ENCODE assay signal across 8 cellular contexts in genomic region chr17:21513012-21513570, GRCh38.
DNase-seq lines count a peak whose midpoint lies in the region; ATAC-seq and TF ChIP-seq lines count a peak whose summit lies in the region.

No MANE protein-coding gene starts in this region.

- no peaks in the 10 kb centered on the region for H3K79me2 ChIP-seq in MM.1S (ENCODE audit: low read length)

- H3K4me3 ChIP-seq in MM.1S (ENCODE audit: low read length) (peak overlapping the region; percentile 48; the same call in 1 of the 2 replicates), adrenal gland (no peak overlapping the region), vagina (no peak overlapping the region)

- peak; percentile 52 to 60 for ATAC-seq in left cardiac atrium

- H3K27me3 ChIP-seq in MM.1S (replicated peaks; ENCODE audit: insufficient read depth, low read length) (peaks cover 52% of the 10 kb centered on the region), adrenal gland (no peaks in the 10 kb centered on the region), vagina (no peaks in the 10 kb centered on the region)

- no peaks in the 10 kb centered on the region for H3K9me2 ChIP-seq in MM.1S (replicated peaks; ENCODE audit: insufficient read depth, low read length)

- H3K4me1 ChIP-seq in MM.1S (ENCODE audit: low read length) (peaks cover 5% of the 10 kb centered on the region; the same call in 1 of the 2 replicates), adrenal gland (replicated peaks in 1 of 2) (peaks cover 0 to 8% of the 10 kb centered on the region in 2 donors), vagina (peaks cover 19% of the 10 kb centered on the region)

- 4% methylated on average over 22 to 24 of the region's 24 CpGs for WGBS in adrenal gland, 4 donors

- H2AFZ ChIP-seq in MM.1S (ENCODE audit: low read length), result peak overlapping the region; percentile 54

- H3K27ac ChIP-seq in MM.1S (ENCODE audit: low read length) (no peak overlapping the region), adrenal gland (no peak overlapping the region), vagina (no peak overlapping the region)

- no peaks in the 10 kb centered on the region for H3F3A ChIP-seq in MM.1S (ENCODE audit: insufficient read depth, low read length)

- TF ChIP-seq POLR2A in adrenal gland (IDR thresholded peaks at IDR 0.05) (no peak), vagina (IDR thresholded peaks at IDR 0.05) (no peak)

- TF ChIP-seq CTCF in MM.1S (IDR thresholded peaks at IDR 0.05; ENCODE audit: low read length) (peak; percentile 71), adrenal gland (IDR thresholded peaks at IDR 0.05) (peak; percentile 61 to 82 (median 70)), vagina (IDR thresholded peaks at IDR 0.05) (peak; percentile 32 to 69 (median 63))

- H4K20me1 ChIP-seq in MM.1S (ENCODE audit: insufficient read depth, low read length), result no peaks in the 10 kb centered on the region

- DNase-seq in NCI-H2107 (lab: John Stamatoyannopoulos, UW) (peak; percentile 20), NCI-H2107 treated with DMSO at 0.1 percent for 48 hours (lab: John Stamatoyannopoulos, UW; ENCODE audit: unreplicated experiment) (no peak), MM.1S (peak; percentile 68), T-helper 2 cell (peak; percentile 40 to 65 (median 59)), adrenal gland (peak; percentile 63 to 87 (median 75)), left cardiac atrium (peak; percentile 87), putamen (ENCODE audit: low spot score) (peak; percentile 67), vagina (ENCODE audit: extremely low spot score in 2 of 2) (peak in 1 of 2 donors; percentile 78)

- peak overlapping the region; percentile 78; the same call in 1 of the 2 replicates for H3K4me2 ChIP-seq in MM.1S (ENCODE audit: low read depth, low read length)

- no peaks in the 10 kb centered on the region for H3K9me3 ChIP-seq in MM.1S (replicated peaks; ENCODE audit: insufficient read depth, low read length)
- no peaks in the 10 kb centered on the region for H3K9me3 ChIP-seq in adrenal gland (replicated peaks in 1 of 3)
- no peaks in the 10 kb centered on the region for H3K9me3 ChIP-seq in vagina

- intact Hi-C loops in adrenal gland (cut with DNase I), result loop anchor here (2.0 to 5.0 kb wide), 4 partner anchors 54 to 391 kb away; no protein-coding TSS in a partner anchor
- intact Hi-C loops in left cardiac atrium (cut with DNase I), result loop anchor here (5.0 kb wide), 3 partner anchors 56 to 386 kb away; partner anchors contain the start of gene DHRS7B (in 1 of the 2)
- intact Hi-C loops in vagina (cut with DNase I), result loop anchor here (10.0 kb wide), 1 partner anchor 388 kb away; the partner anchor contains the start of gene DHRS7B

- H3K9ac ChIP-seq in MM.1S (ENCODE audit: low read length), result peak overlapping the region; percentile 21; the same call in 1 of the 2 replicates

- no peaks in the 10 kb centered on the region for H3K36me3 ChIP-seq in MM.1S (replicated peaks; ENCODE audit: insufficient read depth, low read length)
- H3K36me3 ChIP-seq in adrenal gland (replicated peaks in 1 of 2), result no peaks in the 10 kb centered on the region
- no peaks in the 10 kb centered on the region for H3K36me3 ChIP-seq in vagina
